In genomic region chr10:125151170-125151823, GRCh38 we compare ENCODE assay signal across 9 cellular contexts. TPM values are rescaled to one million over a fixed set of nuclear protein-coding genes. Genes with fewer than 3 reads are reported as not detected.
A peak's percentile ranks its signal among the peaks of the same experiment; 100 is the strongest.
DNase-seq lines count a peak whose midpoint lies in the region; ATAC-seq and TF ChIP-seq lines count a peak whose summit lies in the region.
"Had no signal": no experiment of that assay in that cellular context is flagged by ENCODE, and none has a peak within 500 bp of the region (broad histone marks: within the 10 kb centered on the region; RNA-seq: fewer than 3 reads in every experiment).

No MANE protein-coding gene starts in this region.

- WGBS in esophagus muscularis mucosa, result 88% methylated on average over 34 of the region's 47 CpGs
- WGBS in testis, 2 donors, result 54 to 75% methylated on average over 34 to 46 of the region's 47 CpGs

- peaks cover 25% of the 10 kb centered on the region for H3K36me3 Mint-ChIP-seq in nephron (ENCODE audit: low read depth)

- no peaks in the 10 kb centered on the region for H3K36me3 ChIP-seq in Peyer's patch
- peaks cover 0 to 10% (median 6%) of the 10 kb centered on the region in 4 donors for H3K36me3 ChIP-seq in esophagus muscularis mucosa
- H3K36me3 ChIP-seq in testis (ENCODE audit: low read depth, missing control alignments), result no peaks in the 10 kb centered on the region

- H3K4me1 ChIP-seq in Peyer's patch (peaks cover 0 to 98% (median 19%) of the 10 kb centered on the region in 4 donors), esophagus muscularis mucosa (peaks cover 92 to 100% (median 99%) of the 10 kb centered on the region in 4 donors), testis (peaks cover 88% of the 10 kb centered on the region)

- H3K9me3 ChIP-seq in Peyer's patch (peaks cover 0 to 4% (median 0%) of the 10 kb centered on the region in 4 donors), esophagus muscularis mucosa (no peaks in the 10 kb centered on the region), testis (no peaks in the 10 kb centered on the region)

- no peaks in the 10 kb centered on the region for H3K27me3 Mint-ChIP-seq in nephron (ENCODE audit: low read depth)

- peaks cover 90% of the 10 kb centered on the region for H3K4me1 Mint-ChIP-seq in nephron

- intact Hi-C loops in esophagus muscularis mucosa (cut with DNase I) (loop anchor here (10.0 kb wide), 1 partner anchor 236 kb away; no protein-coding TSS in a partner anchor), testis (cut with DNase I; ENCODE audit: low total_unique reads) (no loop called here), head of caudate nucleus (cut with DNase I) (loop anchor here (5.0 kb wide), 1 partner anchor 154 kb away; no protein-coding TSS in a partner anchor)

- no peak for TF ChIP-seq POLR2A in Peyer's patch (IDR thresholded peaks at IDR 0.05)
- no peak for TF ChIP-seq POLR2A in esophagus muscularis mucosa (IDR thresholded peaks at IDR 0.05; ENCODE audit: low read depth)
- TF ChIP-seq POLR2A in testis (IDR thresholded peaks at IDR 0.05), result no peak

- H3K27me3 ChIP-seq in Peyer's patch (no peaks in the 10 kb centered on the region), esophagus muscularis mucosa (no peaks in the 10 kb centered on the region), testis (no peaks in the 10 kb centered on the region)

- H3K4me3 ChIP-seq in Peyer's patch, result peak overlapping the region in 3 of 4 donors; percentile 23 to 51 (median 48)
- peak overlapping the region; percentile 14 to 38 (median 25) for H3K4me3 ChIP-seq in esophagus muscularis mucosa
- peak overlapping the region; percentile 41 to 56 for H3K4me3 ChIP-seq in testis

- no peaks in the 10 kb centered on the region for H3K9me3 Mint-ChIP-seq in nephron

- H3K4me3 Mint-ChIP-seq in nephron, result peak overlapping the region; percentile 11 to 56 (median 49)

- TF ChIP-seq CTCF in Peyer's patch (IDR thresholded peaks at IDR 0.05), result no peak
- TF ChIP-seq CTCF in esophagus muscularis mucosa (IDR thresholded peaks at IDR 0.05), result no peak
- no peak for TF ChIP-seq CTCF in nephron (IDR thresholded peaks at IDR 0.05; ENCODE audit: unreplicated experiment in 3 of 3)
- TF ChIP-seq CTCF in testis (IDR thresholded peaks at IDR 0.05), result no peak

- H3K27ac ChIP-seq in Peyer's patch, result peak overlapping the region in 3 of 4 donors; percentile 84 to 99 (median 96)
- H3K27ac ChIP-seq in esophagus muscularis mucosa (replicated peaks in 1 of 4), result peak overlapping the region; percentile 95 to 99 (median 98)
- peak overlapping the region; percentile 86 to 99 for H3K27ac ChIP-seq in testis

- no peak for TF ChIP-seq EP300 in esophagus muscularis mucosa (IDR thresholded peaks at IDR 0.05)

- DNase-seq in Peyer's patch, result peak in 1 of 3 donors; percentile 53
- DNase-seq in esophagus muscularis mucosa (ENCODE audit: extremely low spot score), result no peak
- no peak for DNase-seq in testis
- no peak for DNase-seq in NCI-H774 (lab: John Stamatoyannopoulos, UW)
- no peak for DNase-seq in HPDE6-E6E7 (ENCODE audit: extremely low spot score)
- DNase-seq in head of caudate nucleus, result no peak

- ATAC-seq in GM18502 (IDR thresholded peaks at IDR 0.05; ENCODE audit: poor library complexity, unreplicated experiment), result no peak
- ATAC-seq: Right ventricle myocardium inferior had no signal

- H3K27ac Mint-ChIP-seq in nephron, result peak overlapping the region in 2 of 3 experiments; percentile 58 to 68

RNA-seq across cellular contexts. Expression of gene CTBP2, which starts 9.1 kb away (rescaled TPM):
- 10 to 100 TPM; 53.6 to 83.8 (median 64.7) TPM for total RNA-seq in Peyer's patch
- total RNA-seq in esophagus muscularis mucosa, result 100 to 1,000 TPM in 1 of 4 donors, 10 to 100 TPM in 3; 69.7 to 125 (median 84.7) TPM
- 10 to 100 TPM; 44.7 to 79.5 TPM for total RNA-seq in testis
- 52.4 TPM for polyA plus RNA-seq in testis (ENCODE audit: insufficient read depth, low read depth, low replicate concordance)
